In the genomic region with DNA sequence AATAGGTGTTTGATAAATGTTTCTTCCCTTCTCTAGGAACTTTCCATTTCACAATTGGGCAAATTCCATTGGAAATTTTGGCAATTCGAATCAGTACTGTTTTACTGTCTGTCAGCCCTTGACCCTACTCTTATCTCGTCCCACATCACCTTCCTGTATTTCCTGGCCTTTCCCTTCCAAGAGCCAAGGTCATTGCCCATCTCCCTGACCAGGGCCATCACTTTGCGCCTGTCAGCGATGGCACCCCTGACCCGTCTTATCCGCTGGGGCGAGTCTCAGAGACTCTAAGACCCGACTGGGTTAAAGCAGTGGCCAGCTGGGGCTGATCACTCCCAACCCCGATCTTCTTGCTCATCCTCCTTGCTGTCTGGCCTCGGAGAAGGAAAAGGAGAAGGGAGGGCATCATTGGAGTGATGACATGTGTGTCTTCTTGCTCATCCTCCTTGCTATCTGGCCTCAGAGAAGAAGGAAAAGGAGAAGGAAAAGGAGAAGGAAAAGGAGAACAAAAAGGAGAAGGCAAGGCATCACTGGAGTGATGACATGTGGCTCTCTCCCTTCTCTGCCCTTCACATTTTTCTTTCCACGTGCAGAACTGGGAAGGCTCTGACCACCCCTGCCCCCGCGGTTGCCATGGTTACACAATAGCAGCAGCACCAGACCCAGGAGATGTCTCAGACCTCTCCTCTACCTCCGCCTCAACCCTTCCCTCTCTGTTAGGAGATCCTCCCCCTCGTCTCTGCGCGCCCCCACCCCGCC, we compare ENCODE assay signal across 8 cellular contexts. TPM values are rescaled to one million over a fixed set of nuclear protein-coding genes. Genes with fewer than 3 reads are reported as not detected.
DNase-seq lines count a peak whose midpoint lies in the region; ATAC-seq and TF ChIP-seq lines count a peak whose summit lies in the region.

No MANE protein-coding gene starts in this region.

- H3K4me3 ChIP-seq in AG04450 (ENCODE audit: low read depth, low read length) (peak overlapping the region; percentile 80), esophagus squamous epithelium (peak overlapping the region; percentile 5 to 69 (median 46))
- H3K4me3 ChIP-seq in effector memory CD4-positive, alpha-beta T cell (ENCODE audit: insufficient read depth, low read depth, low read length, poor library complexity, severe bottlenecking): no peak overlapping the region

- no peaks in the 10 kb centered on the region for H3K36me3 ChIP-seq in esophagus squamous epithelium
- H3K36me3 ChIP-seq in effector memory CD4-positive, alpha-beta T cell (ENCODE audit: control insufficient read depth, insufficient read depth, low read length): no peaks in the 10 kb centered on the region

- H3K27ac ChIP-seq in AG04450 (ENCODE audit: low read depth, low read length): no peak overlapping the region
- H3K27ac ChIP-seq in esophagus squamous epithelium: peak overlapping the region in 2 of 4 donors; percentile 50 to 59
- no peak overlapping the region for H3K27ac ChIP-seq in effector memory CD4-positive, alpha-beta T cell (ENCODE audit: insufficient read depth, low read length, poor library complexity, severe bottlenecking)

- H3K27ac Mint-ChIP-seq in nephron progenitor cell: peak overlapping the region; percentile 4

- no peak for ATAC-seq in GM18909 (IDR thresholded peaks at IDR 0.05; ENCODE audit: poor library complexity, unreplicated experiment)

- POLR2A ChIA-PET in AG04450 (lab: Yijun Ruan, JAX): no interaction called here

- no peak for TF ChIP-seq CTCF in AG04450 (IDR thresholded peaks at IDR 0.05; ENCODE audit: low read depth, low read length)
- no peak for TF ChIP-seq CTCF in esophagus squamous epithelium (IDR thresholded peaks at IDR 0.05)
- TF ChIP-seq CTCF in nephron progenitor cell (IDR thresholded peaks at IDR 0.05): no peak

- H3K9me3 ChIP-seq in AG04450 (ENCODE audit: control insufficient read depth, insufficient read depth, low read length): peaks cover 5% of the 10 kb centered on the region; the same call in 1 of the 2 replicates
- H3K9me3 ChIP-seq in esophagus squamous epithelium: no peaks in the 10 kb centered on the region
- H3K9me3 ChIP-seq in effector memory CD4-positive, alpha-beta T cell (ENCODE audit: control insufficient read depth, low read length): no peaks in the 10 kb centered on the region

- H3K4me1 Mint-ChIP-seq in nephron progenitor cell: peaks cover 58% of the 10 kb centered on the region

- peaks cover 44% of the 10 kb centered on the region for H3K36me3 Mint-ChIP-seq in nephron progenitor cell (ENCODE audit: low read depth)

- DNase-seq in AG04450 (ENCODE audit: low read depth, low spot score): no peak
- DNase-seq in NCI-H69 (lab: John Stamatoyannopoulos, UW): peak; percentile 30
- DNase-seq in esophagus squamous epithelium (lab: John Stamatoyannopoulos, UW): no peak
- DNase-seq in nephron progenitor cell: peak; percentile 77
- DNase-seq in SHP77 treated with DMSO at 0.1 percent for 48 hours (lab: John Stamatoyannopoulos, UW): no peak
- no peak for DNase-seq in DMS153 (lab: John Stamatoyannopoulos, UW)
- no peak for DNase-seq in effector memory CD4-positive, alpha-beta T cell

- H3K9me3 Mint-ChIP-seq in nephron progenitor cell: peaks cover 11% of the 10 kb centered on the region

- H3K27me3 ChIP-seq in AG04450 (ENCODE audit: control insufficient read depth, insufficient read depth, low read length): no peaks in the 10 kb centered on the region
- peaks cover 0 to 51% (median 0%) of the 10 kb centered on the region in 4 donors for H3K27me3 ChIP-seq in esophagus squamous epithelium
- H3K27me3 ChIP-seq in effector memory CD4-positive, alpha-beta T cell (replicated peaks; ENCODE audit: control insufficient read depth, insufficient read depth, low read length, poor library complexity, severe bottlenecking): no peaks in the 10 kb centered on the region

- 47 to 53% methylated on average over 12 to 17 of the region's 18 CpGs for WGBS in esophagus squamous epithelium, 2 donors

- TF ChIP-seq POLR2A in esophagus squamous epithelium (IDR thresholded peaks at IDR 0.05): no peak

- intact Hi-C loops in esophagus squamous epithelium (cut with DNase I): loop anchor here (10.0 kb wide), 1 partner anchor 140 kb away; no protein-coding TSS in a partner anchor

- CTCF ChIA-PET in AG04450 (lab: Charles Lee): interaction anchor here (0.6 to 4.4 kb wide), 10 partner anchors 11 to 379 kb away, joined by 3 to 42 read pairs (median 6); no protein-coding TSS in a partner anchor

- H3K4me3 Mint-ChIP-seq in nephron progenitor cell: peak overlapping the region; percentile 95

- peaks cover 26% of the 10 kb centered on the region for H3K27me3 Mint-ChIP-seq in nephron progenitor cell (ENCODE audit: low read depth, poor library complexity)

- peaks cover 6 to 29% (median 8%) of the 10 kb centered on the region in 3 donors for H3K4me1 ChIP-seq in esophagus squamous epithelium
- no peaks in the 10 kb centered on the region for H3K4me1 ChIP-seq in effector memory CD4-positive, alpha-beta T cell (ENCODE audit: control insufficient read depth, insufficient read depth, low read length, poor library complexity, severe bottlenecking)

RNA-seq across cellular contexts. Expression of a gene that starts 2.1 kb away (rescaled TPM):
- polyA plus RNA-seq in AG04450 (2011; rRNA removed): 5.7 and 7.4 TPM in 2 replicates
- polyA minus RNA-seq in AG04450 (2011; rRNA and poly(A)+ RNA removed): 10.5 and 17.5 TPM in 2 replicates
- 1 to 10 TPM in 1 of 4 donors, under 1 TPM in 3; 0.06 to 3.8 (median 0.14) TPM for total RNA-seq in esophagus squamous epithelium

Comparison
In these comparisons a context has a peak if more than half of its experiments do, and no peak if none do; other contexts are left out.
1. DNase-seq: peak in NCI-H69 (single experiment) and nephron progenitor cell (single experiment); none in AG04450 (single experiment), esophagus squamous epithelium (single experiment), SHP77 treated with DMSO at 0.1 percent for 48 hours (single experiment), DMS153 (single experiment) and effector memory CD4-positive, alpha-beta T cell (0 of 3).